In the genomic region with DNA sequence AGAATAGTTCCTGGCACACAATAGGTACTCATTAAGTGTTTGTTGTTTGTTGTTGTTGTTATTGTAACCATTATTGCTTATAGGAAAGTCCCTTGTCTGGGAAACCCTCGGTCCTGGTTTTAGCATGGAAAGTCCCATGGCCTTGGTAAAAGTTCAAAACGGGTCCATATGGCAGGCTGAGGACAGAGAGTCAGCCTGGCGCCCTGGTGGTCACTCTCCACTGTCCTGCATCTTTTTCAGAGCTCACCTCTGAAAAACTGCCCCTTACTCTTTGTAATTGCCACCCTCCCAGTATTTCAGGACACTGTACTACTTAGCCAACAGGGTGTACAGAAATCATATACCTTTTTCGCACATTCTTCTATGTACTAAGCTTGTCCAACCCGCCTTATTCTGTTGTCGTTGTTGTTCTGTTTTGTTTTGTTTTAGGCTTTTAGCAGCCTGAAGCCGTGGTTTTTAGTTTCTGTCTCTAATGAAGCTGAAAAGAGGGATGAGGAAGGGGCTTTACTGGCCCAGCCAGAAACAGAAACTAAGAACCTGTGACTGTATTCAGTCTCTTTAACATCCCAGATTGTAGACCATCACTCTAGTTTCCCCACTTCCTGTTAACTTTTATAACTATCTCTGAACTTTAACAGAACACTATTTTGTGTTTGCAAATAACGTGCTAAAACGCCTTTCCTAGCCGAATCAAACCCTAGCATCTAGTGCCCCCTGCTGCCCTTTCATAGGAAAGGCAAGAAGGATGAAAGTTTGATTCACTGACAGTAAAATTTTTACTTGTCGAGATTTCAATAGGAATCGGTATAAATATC, we compare ENCODE assay signal across 8 cellular contexts. TPM values are rescaled to one million over a fixed set of nuclear protein-coding genes. Genes with fewer than 3 reads are reported as not detected.
DNase-seq lines count a peak whose midpoint lies in the region; ATAC-seq, FAIRE-seq and TF ChIP-seq lines count a peak whose summit lies in the region.

No MANE protein-coding gene starts in this region.

- POLR2A ChIA-PET in GM12878 (lab: Charles Lee), result interaction anchor here (0.6 to 2.5 kb wide), 7 partner anchors 11 to 377 kb away, joined by 3 to 17 read pairs (median 6); no protein-coding TSS in a partner anchor

- H2AFZ ChIP-seq in GM12878 (ENCODE audit: control insufficient read depth, low read depth, low read length), result peak overlapping the region; percentile 91

- no peaks in the 10 kb centered on the region for H4K20me1 ChIP-seq in GM12878 (ENCODE audit: control insufficient read depth, insufficient read depth)

- peaks cover 10% of the 10 kb centered on the region for H3K79me2 ChIP-seq in GM12878 (ENCODE audit: control insufficient read depth, insufficient read depth, low read length)

- H3K4me2 ChIP-seq in GM12878 (ENCODE audit: control insufficient read depth, insufficient read depth) (peak overlapping the region; percentile 86), skeletal muscle satellite cell (ENCODE audit: low read length) (peak overlapping the region; percentile 94)

- 2% methylated on average over 12 of the region's 12 CpGs for WGBS in GM12878 (ENCODE audit: insufficient coverage, insufficient replicate concordance, low lambda C conversion rate, missing lambda C conversion rate)

- no peaks in the 10 kb centered on the region for H3K27me3 Mint-ChIP-seq in T-helper 17 cell

- no peak overlapping the region for H3K27ac Mint-ChIP-seq in T-helper 17 cell

- peak overlapping the region; percentile 29 for H3K27ac ChIP-seq in GM12878 (ENCODE audit: control insufficient read depth, insufficient read depth)

- TF ChIP-seq CTCF in GM12878 (IDR thresholded peaks at IDR 0.05 in 2 of 3, conservative IDR thresholded peaks at IDR 0.05 in 1 of 3; ENCODE audit: control insufficient read depth in 2 of 3, extremely low read depth in 1 of 3, insufficient read depth in 1 of 3, low read depth in 3 of 3, low read length in 3 of 3), result peak; percentile 79 to 89 (median 83); a peak in 5 of 6 replicates

- TF ChIP-seq RAD21 in GM12878 (IDR thresholded peaks at IDR 0.05; ENCODE audit: insufficient read depth, low read depth, low read length), result peak; percentile 99

- RAD21 ChIA-PET in GM12878 (lab: Charles Lee; ENCODE audit: unreplicated experiment), result interaction anchor here (0.6 to 4.3 kb wide), 17 partner anchors 13 to 499 kb away, joined by 3 to 76 read pairs (median 4); partner anchors contain the start of genes EFHC1 and MCM3

- H3K9ac ChIP-seq in GM12878 (ENCODE audit: control insufficient read depth, insufficient read depth, low read length), result peak overlapping the region; percentile 75
- no peak overlapping the region for H3K9ac ChIP-seq in iPS-15b (ENCODE audit: low read depth, low read length)
- H3K9ac ChIP-seq in skeletal muscle satellite cell (ENCODE audit: low read depth, low read length), result peak overlapping the region; percentile 80

- H3K36me3 ChIP-seq in GM12878 (ENCODE audit: control insufficient read depth in 2 of 2, insufficient read depth in 2 of 2, low read length in 1 of 2) (no peaks in the 10 kb centered on the region), iPS-15b (ENCODE audit: control insufficient read depth, insufficient read depth, low read length) (no peaks in the 10 kb centered on the region), skeletal muscle satellite cell (ENCODE audit: insufficient read depth, low read length) (peaks cover 16% of the 10 kb centered on the region)

- H3K36me3 Mint-ChIP-seq in T-helper 17 cell (ENCODE audit: low read depth), result no peaks in the 10 kb centered on the region

- no peaks in the 10 kb centered on the region for H3K9me3 ChIP-seq in T-helper 17 cell (ENCODE audit: control insufficient read depth, low read length, poor library complexity, severe bottlenecking)
- H3K9me3 ChIP-seq in GM12878 (replicated peaks; ENCODE audit: control insufficient read depth, insufficient read depth, low read length), result no peaks in the 10 kb centered on the region
- H3K9me3 ChIP-seq in iPS-15b (ENCODE audit: control insufficient read depth, insufficient read depth, low read length), result no peaks in the 10 kb centered on the region
- H3K9me3 ChIP-seq in skeletal muscle satellite cell (replicated peaks; ENCODE audit: low read length), result no peaks in the 10 kb centered on the region

- FAIRE-seq in GM12878 (lab: Jason Lieb, UNC), result no peak

- H3K4me1 Mint-ChIP-seq in T-helper 17 cell, result no peaks in the 10 kb centered on the region

- peak; percentile 45 for DNase-seq in GDM1 (lab: John Stamatoyannopoulos, UW)
- DNase-seq in NCI-H128 (lab: John Stamatoyannopoulos, UW; ENCODE audit: unreplicated experiment), result peak; percentile 52
- peak; percentile 20 to 35 (median 32) for DNase-seq in T-helper 17 cell
- peak; percentile 66 for DNase-seq in GM12878 (ENCODE audit: low read depth, low spot score)

- TF ChIP-seq POLR2A in GM12878 (IDR thresholded peaks at IDR 0.05; ENCODE audit: low read depth, low read length), result no peak

- in situ Hi-C loops in GM12878 (cut with MboI), result loop anchor here (5.0 to 10.0 kb wide), 4 partner anchors 171 to 499 kb away; no protein-coding TSS in a partner anchor

- H3K4me1 ChIP-seq in GM12878 (ENCODE audit: control insufficient read depth, insufficient read depth, low read length) (peaks cover 24% of the 10 kb centered on the region), iPS-15b (ENCODE audit: control insufficient read depth, insufficient read depth, low read length) (peaks cover 4% of the 10 kb centered on the region), skeletal muscle satellite cell (ENCODE audit: control insufficient read depth, insufficient read depth, low read length) (peaks cover 31% of the 10 kb centered on the region)

- H3K4me3 ChIP-seq in GM12878, result peak overlapping the region; percentile 73
- peak overlapping the region; percentile 84 for H3K4me3 ChIP-seq in iPS-15b (ENCODE audit: low read depth, low read length)
- H3K4me3 ChIP-seq in skeletal muscle satellite cell (ENCODE audit: low read length), result peak overlapping the region; percentile 88

- CTCF ChIA-PET in GM12878 (lab: Yijun Ruan, JAX), result interaction anchor here (0.7 to 4.3 kb wide), 22 partner anchors 8 to 501 kb away, joined by 3 to 137 read pairs (median 6); partner anchors contain the start of genes EFHC1, MCM3 and TRAM2

- SMC1A ChIA-PET in GM12878 (lab: Charles Lee; ENCODE audit: uncharacterized antibody, unreplicated experiment), result interaction anchor here (0.8 to 4.3 kb wide), 23 partner anchors 9 to 500 kb away, joined by 3 to 115 read pairs (median 6); partner anchors contain the start of genes EFHC1, IL17A and MCM3

- ATAC-seq in HG02588 (IDR thresholded peaks at IDR 0.05; ENCODE audit: unreplicated experiment), result peak; percentile 32
- ATAC-seq in T-helper 17 cell, result peak; percentile 81
- ATAC-seq in GM12878, result peak; percentile 46
- ATAC-seq in GM18520 (IDR thresholded peaks at IDR 0.05; ENCODE audit: unreplicated experiment), result no peak

- no peaks in the 10 kb centered on the region for H3K27me3 ChIP-seq in GM12878 (replicated peaks in 1 of 2; ENCODE audit: control insufficient read depth in 2 of 2, insufficient read depth in 2 of 2, low read length in 1 of 2)
- H3K27me3 ChIP-seq in iPS-15b (ENCODE audit: control insufficient read depth, insufficient read depth, low read length), result peaks cover 11% of the 10 kb centered on the region
- H3K27me3 ChIP-seq in skeletal muscle satellite cell (ENCODE audit: control insufficient read depth, insufficient read depth, low read length), result no peaks in the 10 kb centered on the region

- BruUV-seq in GM12878 (replicated peaks; lab: Mats Ljungman, UMichigan), result no TSS peak

- H3K4me3 Mint-ChIP-seq in T-helper 17 cell, result no peak overlapping the region

- intact Hi-C loops in GM12878 (cut with micrococcal nuclease; ENCODE audit: unreplicated experiment), result loop anchor here (1.0 to 5.0 kb wide), 7 partner anchors 66 to 501 kb away; partner anchors contain the start of genes EFHC1 and MCM3

- 0 out of 4 replicates have a peak, but pooled peaks of 1 of the 2 experiments have one; percentile 14 for TF ChIP-seq EP300 in GM12878 (IDR thresholded peaks at IDR 0.05; ENCODE audit: borderline replicate concordance in 1 of 2, control insufficient read depth in 1 of 2, low read depth in 2 of 2, low read length in 2 of 2)

TF ChIP-seq in GM12878, 131 proteins besides CTCF, POLR2A, EP300 and RAD21 (continues in another document):
- TF ChIP-seq PKNOX1 (IDR thresholded peaks at IDR 0.05), result no peak
- no peak for TF ChIP-seq EGR1 (IDR thresholded peaks at IDR 0.05; ENCODE audit: borderline replicate concordance in 1 of 2, low read depth in 2 of 2, low read length in 2 of 2)
- TF ChIP-seq JUNB (IDR thresholded peaks at IDR 0.05), result no peak

RNA-seq across cellular contexts. Expression of gene TMEM14A, which starts 7.6 kb away (rescaled TPM):
- total RNA-seq in T-helper 17 cell (1 to 10 TPM; 7.8 to 8.7 TPM), GM12878 (2014; rRNA removed) (15.6 and 22.9 TPM in 2 replicates), GM12878 (2014; rRNA removed; fragmentation: Illumina TruSeq; extraction: Trizol) (21.2 and 21.7 TPM in 2 replicates), GM12878 (2021) (17.7 and 19.2 TPM in 2 replicates)
- 4.6 and 6.2 TPM in 2 replicates for total RNA-seq in GM12878 (2013; cell fraction: nucleolus; rRNA removed)
- 10.8 TPM for polyA plus RNA-seq in GM12878 (2011; ENCODE audit: low read depth)
- polyA plus RNA-seq in GM12878 (2011; rRNA removed) (45.0 and 57.2 TPM in 2 replicates), GM12878 (2014; fragmentation: Illumina TruSeq; extraction: Trizol) (17.8 and 18.7 TPM in 2 replicates), GM12878 (2014; fragmentation: Nextera tagmentation; extraction: Ambion mirVana) (100 to 1,000 TPM in 1 of 2 experiments, 10 to 100 TPM in 1; 87.2 to 143 TPM), GM12878 (2014; rRNA removed) (14.9 and 21.1 TPM in 2 replicates), GM12878 (2016; fragmentation: Nextera tagmentation; extraction: Ambion mirVana) (10 to 100 TPM; 77.1 to 81.7 TPM)
- 18.5 and 22.1 TPM in 2 replicates for polyA plus RNA-seq in GM12878 (2011; cell fraction: cytosol; rRNA removed)
- 14.6 and 14.8 TPM in 2 replicates for polyA plus RNA-seq in GM12878 (2011; cell fraction: nucleus; rRNA removed)
- polyA plus RNA-seq in GM12878 (2012), result 15.9 and 17.3 TPM in 2 replicates
- polyA minus RNA-seq in GM12878 (2011; rRNA and poly(A)+ RNA removed), result 5.4 and 7.7 TPM in 2 replicates
- polyA minus RNA-seq in GM12878 (2011; cell fraction: cytosol; rRNA and poly(A)+ RNA removed), result 3.3 and 3.5 TPM in 2 replicates
- polyA minus RNA-seq in GM12878 (2011; cell fraction: nucleus; rRNA and poly(A)+ RNA removed), result 2.2 TPM in 2 replicates
- total RNA-seq in skeletal muscle satellite cell (2012; rRNA removed), result 30.6 and 31.4 TPM in 2 replicates
